Comparison of ENCODE assay signal across 25 cellular contexts in the genomic region with DNA sequence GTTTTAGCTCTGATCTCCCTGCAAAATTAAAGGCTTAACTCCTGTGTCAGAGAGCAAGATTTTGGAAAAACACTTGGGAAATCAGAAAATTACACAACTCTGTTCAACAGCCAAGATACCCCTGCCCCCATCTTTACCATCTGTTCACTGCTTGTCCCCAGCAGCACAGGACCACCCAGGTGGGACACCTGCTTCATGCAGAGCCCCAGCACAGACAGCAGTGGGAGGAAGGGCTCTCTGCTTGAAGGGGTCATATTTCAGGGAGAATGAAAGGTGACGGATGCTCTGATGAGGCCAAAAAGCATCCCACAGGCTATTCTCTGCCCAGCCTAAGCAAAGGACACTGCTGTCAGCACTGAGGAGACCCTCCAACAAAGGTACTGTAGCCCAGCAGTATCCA.
"Had no signal": no experiment of that assay in that cellular context is flagged by ENCODE, and none has a peak within 500 bp of the region (broad histone marks: within the 10 kb centered on the region; RNA-seq: fewer than 3 reads in every experiment).

No MANE protein-coding gene starts in this region.

- H3K4me3 Mint-ChIP-seq: activated CD4-positive, alpha-beta memory T cell treated with anti-CD3 and anti-CD28 coated beads, Interleukin-2, amount 10 ng/mL, durations not matched to agents 7 days and 5 days; activated naive CD8-positive, alpha-beta T cell treated with anti-CD3 and anti-CD28 coated beads, Interleukin-2, amount 10 ng/mL, durations not matched to agents 7 days and 5 days; dendritic cell treated with granulocyte-macrophage colony-stimulating factor and Interleukin-4, amounts not matched to agents 40 ng/mL and 50 ng/mL, for 4 days; immature natural killer cell; stimulated activated naive CD8-positive, alpha-beta T cell treated with anti-CD3 and anti-CD28 coated beads, Interleukin-15, amount 100 ng/mL, for 72 hours had no signal

- H3K9me3 ChIP-seq: ovary, right lobe of liver, vagina had no signal

- H3K4me1 Mint-ChIP-seq: activated CD4-positive, alpha-beta memory T cell treated with anti-CD3 and anti-CD28 coated beads, Interleukin-2, amount 10 ng/mL, durations not matched to agents 7 days and 5 days; activated naive CD8-positive, alpha-beta T cell treated with anti-CD3 and anti-CD28 coated beads, Interleukin-2, amount 10 ng/mL, durations not matched to agents 7 days and 5 days; immature natural killer cell; naive B cell; stimulated activated naive CD8-positive, alpha-beta T cell treated with anti-CD3 and anti-CD28 coated beads, Interleukin-15, amount 100 ng/mL, for 72 hours had no signal

- H3K27me3 Mint-ChIP-seq: activated CD4-positive, alpha-beta memory T cell treated with anti-CD3 and anti-CD28 coated beads, Interleukin-2, amount 10 ng/mL, durations not matched to agents 7 days and 5 days; activated naive CD8-positive, alpha-beta T cell treated with anti-CD3 and anti-CD28 coated beads, Interleukin-2, amount 10 ng/mL, durations not matched to agents 7 days and 5 days; dendritic cell treated with granulocyte-macrophage colony-stimulating factor and Interleukin-4, amounts not matched to agents 40 ng/mL and 50 ng/mL, for 4 days; stimulated activated naive CD8-positive, alpha-beta T cell treated with anti-CD3 and anti-CD28 coated beads, Interleukin-15, amount 100 ng/mL, for 72 hours had no signal

- H3K4me1 ChIP-seq: right lobe of liver, vagina had no signal

- H3K27me3 ChIP-seq: cardiac muscle cell, ovary, right lobe of liver, vagina had no signal

- H3K27ac Mint-ChIP-seq: activated CD4-positive, alpha-beta memory T cell treated with anti-CD3 and anti-CD28 coated beads, Interleukin-2, amount 10 ng/mL, durations not matched to agents 7 days and 5 days; activated naive CD8-positive, alpha-beta T cell treated with anti-CD3 and anti-CD28 coated beads, Interleukin-2, amount 10 ng/mL, durations not matched to agents 7 days and 5 days; activated T-helper 2 cell treated with anti-CD3 and anti-CD28 coated beads, Interferon-gamma antibody, Interleukin-2, Interleukin-4, amounts not matched to agents 10 μg/mL and 5 μg/mL and 100 μg/mL, durations not matched to agents 14 hours and 24 hours and 36 hours; dendritic cell treated with granulocyte-macrophage colony-stimulating factor and Interleukin-4, amounts not matched to agents 40 ng/mL and 50 ng/mL, for 4 days; immature natural killer cell; naive B cell; stimulated activated naive CD8-positive, alpha-beta T cell treated with anti-CD3 and anti-CD28 coated beads, Interleukin-15, amount 100 ng/mL, for 72 hours had no signal

- DNase-seq: activated CD4-positive, alpha-beta memory T cell treated with anti-CD3 and anti-CD28 coated beads, Interleukin-2, amount 10 ng/mL, durations not matched to agents 7 days and 5 days; activated CD4-positive, alpha-beta T cell treated with anti-CD3 and anti-CD28 coated beads for 48 hours; activated CD4-positive, CD25-positive, alpha-beta regulatory T cell; activated naive CD4-positive, alpha-beta T cell treated with Interleukin-2 at 50 U/mL for 16 hours; activated naive CD8-positive, alpha-beta T cell treated with anti-CD3 and anti-CD28 coated beads, Interleukin-2, amount 10 ng/mL, durations not matched to agents 7 days and 5 days; activated T-cell treated with anti-CD3 and anti-CD28 coated beads, Interleukin-2, amount 50 U/mL, for 1 hour; amygdala; effector memory CD4-positive, alpha-beta T cell; hippocampal formation; immature natural killer cell; kidney glomerular epithelial cell; left ventricle myocardium superior; naive B cell; ovary; right lobe of liver; small intestine; stimulated activated CD4-positive, alpha-beta T cell treated with anti-CD3 and anti-CD28 coated beads, Interleukin-15, amount 100 ng/mL, for 24 hours; stimulated activated CD4-positive, alpha-beta T cell treated with anti-CD3 and anti-CD28 coated beads, Interleukin-2, amount 100 ng/mL, for 48 hours; stimulated activated naive CD8-positive, alpha-beta T cell treated with anti-CD3 and anti-CD28 coated beads, Interleukin-15, amount 100 ng/mL, for 72 hours; T-helper 9 cell; trophoblast cell had no signal

- H3K27ac ChIP-seq: cardiac muscle cell, ovary, right lobe of liver, vagina had no signal

- H3K36me3 Mint-ChIP-seq: activated naive CD8-positive, alpha-beta T cell treated with anti-CD3 and anti-CD28 coated beads, Interleukin-2, amount 10 ng/mL, durations not matched to agents 7 days and 5 days; immature natural killer cell; naive B cell had no signal
